ENCODE assay signal across 16 cellular contexts in genomic region chr3:20846081-20846480, GRCh38.
A peak's percentile ranks its signal among the peaks of the same experiment; 100 is the strongest.
DNase-seq lines count a peak whose midpoint lies in the region; ATAC-seq and TF ChIP-seq lines count a peak whose summit lies in the region.
"Had no signal": no experiment of that assay in that cellular context is flagged by ENCODE, and none has a peak within 500 bp of the region (broad histone marks: within the 10 kb centered on the region; RNA-seq: fewer than 3 reads in every experiment).

No MANE protein-coding gene starts in this region.

- peaks cover 4% of the 10 kb centered on the region; the same call in 1 of the 2 replicates for H3K36me3 ChIP-seq in OCI-LY7 (ENCODE audit: insufficient read depth, low read length)

- no peaks in the 10 kb centered on the region for H3K9me3 Mint-ChIP-seq in osteocyte (ENCODE audit: unreplicated experiment)

- CTCF ChIA-PET in OCI-LY7 (lab: Charles Lee; ENCODE audit: unreplicated experiment): no interaction called here

- no peak overlapping the region for H3K4me3 Mint-ChIP-seq in osteocyte (ENCODE audit: unreplicated experiment)
- H3K4me3 Mint-ChIP-seq: B cell, CD14-positive monocyte had no signal

- H3K36me3 Mint-ChIP-seq in osteocyte (ENCODE audit: unreplicated experiment): no peaks in the 10 kb centered on the region
- H3K36me3 Mint-ChIP-seq: CD14-positive monocyte had no signal

- no TSS peak for BruUV-seq in OCI-LY7 (replicated peaks; lab: Mats Ljungman, UMichigan)

- POLR2A ChIA-PET in OCI-LY7 (lab: Charles Lee): interaction anchor here (0.7 kb wide), 1 partner anchor 103 kb away, joined by 3 read pairs; no protein-coding TSS in a partner anchor

- H3K79me2 ChIP-seq in OCI-LY7 (ENCODE audit: insufficient read depth, low read depth, low read length): no peaks in the 10 kb centered on the region

- H3K27ac ChIP-seq in OCI-LY7 (ENCODE audit: low read depth, low read length, poor library complexity, severe bottlenecking): no peak overlapping the region
- H3K27ac ChIP-seq: A549, KMS-11 had no signal

- peak; percentile 53 for DNase-seq in NCI-H510A treated with DMSO at 0.1 percent for 48 hours (lab: John Stamatoyannopoulos, UW)
- no peak for DNase-seq in NCI-H510A (lab: John Stamatoyannopoulos, UW)
- peak; percentile 61 for DNase-seq in NCI-H2029 treated with DMSO at 0.1 percent for 48 hours (lab: John Stamatoyannopoulos, UW)
- no peak for DNase-seq in OCI-LY7 (ENCODE audit: low spot score)
- DNase-seq in NCI-H2196 (lab: John Stamatoyannopoulos, UW; ENCODE audit: unreplicated experiment): no peak
- no peak for DNase-seq in osteocyte (ENCODE audit: extremely low spot score, unreplicated experiment)
- DNase-seq: GF-D8, NCI-H1105, NCI-H187, Right ventricle myocardium superior, T-helper 9 cell had no signal

- no peak overlapping the region for H3K4me3 ChIP-seq in OCI-LY7 (ENCODE audit: low read depth, low read length, poor library complexity, severe bottlenecking)
- H3K4me3 ChIP-seq: A549 had no signal

- no peaks in the 10 kb centered on the region for H3K4me1 Mint-ChIP-seq in osteocyte (ENCODE audit: unreplicated experiment)
- H3K4me1 Mint-ChIP-seq: B cell, CD14-positive monocyte had no signal

- no peaks in the 10 kb centered on the region for H4K20me1 ChIP-seq in OCI-LY7 (ENCODE audit: insufficient read depth, low read length)

- no peak overlapping the region for H3K27ac Mint-ChIP-seq in osteocyte (ENCODE audit: unreplicated experiment)
- H3K27ac Mint-ChIP-seq: B cell, CD14-positive monocyte had no signal

- no peaks in the 10 kb centered on the region for H3K27me3 Mint-ChIP-seq in osteocyte (ENCODE audit: unreplicated experiment)
- H3K27me3 Mint-ChIP-seq: B cell had no signal

- ATAC-seq in activated CD4-positive, CD25-positive, alpha-beta regulatory T cell treated with anti-CD3 and anti-CD28 coated beads, Interleukin-2, amount 50 U/mL, for 24 hours: no peak
- ATAC-seq: A549 had no signal

- H3K4me1 ChIP-seq in OCI-LY7 (ENCODE audit: insufficient read depth, low read length, poor library complexity, severe bottlenecking): peaks cover 96% of the 10 kb centered on the region
- H3K4me1 ChIP-seq: A549 had no signal

- H2AFZ ChIP-seq in OCI-LY7 (ENCODE audit: low read length): peak overlapping the region; percentile 75; the same call in 1 of the 2 replicates

- intact Hi-C loops in OCI-LY7 (cut with micrococcal nuclease; ENCODE audit: unreplicated experiment): no loop called here

- H3K9me3 ChIP-seq in OCI-LY7 (ENCODE audit: low read length): no peaks in the 10 kb centered on the region
- H3K9me3 ChIP-seq: A549 had no signal

- H3K9me2 ChIP-seq in OCI-LY7 (ENCODE audit: insufficient read depth, low read length): no peaks in the 10 kb centered on the region

- H3K4me2 ChIP-seq in OCI-LY7 (ENCODE audit: low read length): no peak overlapping the region
- H3K4me2 ChIP-seq: A549, KMS-11 had no signal

- no peak for TF ChIP-seq CTCF in OCI-LY7 (conservative IDR thresholded peaks at IDR 0.05; ENCODE audit: low read length)
- no peak for TF ChIP-seq CTCF in osteocyte (IDR thresholded peaks at IDR 0.05)

Comparison
In these comparisons a context has a peak if more than half of its experiments do, and no peak if none do; other contexts are left out.
1. DNase-seq: peak in NCI-H510A treated with DMSO at 0.1 percent for 48 hours (single experiment) and NCI-H2029 treated with DMSO at 0.1 percent for 48 hours (single experiment); none in NCI-H510A (single experiment), OCI-LY7 (single experiment), NCI-H2196 (single experiment) and osteocyte (single experiment).